ENCODE assay signal across 8 cellular contexts in genomic region chr18:61502472-61502871, GRCh38.
DNase-seq lines count a peak whose midpoint lies in the region; ATAC-seq lines count a peak whose summit lies in the region.

No MANE protein-coding gene starts in this region.

- in situ Hi-C loops in HAP-1 (cut with MboI; ENCODE audit: low sequenced_read_pairs), result loop anchor here (25.0 kb wide), 1 partner anchor 815 kb away; no protein-coding TSS in a partner anchor

- H3K27me3 ChIP-seq in HAP-1 (ENCODE audit: low read depth) (0 out of 2 replicates have a peak, but pooled peaks cover 3% of the 10 kb centered on the region), adipocyte (replicated peaks; ENCODE audit: control insufficient read depth, insufficient read depth, low read length) (no peaks in the 10 kb centered on the region)

- H3K4me1 ChIP-seq in HAP-1 (peaks cover 16% of the 10 kb centered on the region), adipocyte (ENCODE audit: control insufficient read depth, insufficient read depth, low read length) (peaks cover 11% of the 10 kb centered on the region)

- no peak overlapping the region for H3K4me3 ChIP-seq in HAP-1
- no peak overlapping the region for H3K4me3 ChIP-seq in adipocyte (ENCODE audit: low read length)

- no peaks in the 10 kb centered on the region for H3K9me3 ChIP-seq in HAP-1
- no peaks in the 10 kb centered on the region for H3K9me3 ChIP-seq in adipocyte (ENCODE audit: control insufficient read depth, low read length)

- H3K9ac ChIP-seq in adipocyte (ENCODE audit: low read length), result no peak overlapping the region

- intact Hi-C loops in left cardiac atrium (cut with DNase I), result loop anchor here (2.0 to 5.0 kb wide), 6 partner anchors 180 to 1515 kb away; no protein-coding TSS in a partner anchor

- DNase-seq in EL (peak; percentile 53), HAP-1 (ENCODE audit: low spot score in 2 of 2) (peak; percentile 75 to 77), NCI-H2081 (lab: John Stamatoyannopoulos, UW) (peak; percentile 63 to 70), adipocyte (ENCODE audit: low read depth) (peak; percentile 88), left cardiac atrium (no peak), retina (peak; percentile 76)

- ATAC-seq in left cardiac atrium (peak; percentile 61 to 64), GM19452 (IDR thresholded peaks at IDR 0.05; ENCODE audit: unreplicated experiment) (no peak), GM19463 (IDR thresholded peaks at IDR 0.05; ENCODE audit: unreplicated experiment) (no peak)

- H3K36me3 ChIP-seq in HAP-1 (replicated peaks) (no peaks in the 10 kb centered on the region), adipocyte (ENCODE audit: control insufficient read depth, insufficient read depth, low read length, severe bottlenecking) (peaks cover 15% of the 10 kb centered on the region)

Comparison
In these comparisons a context has a peak if more than half of its experiments do, and no peak if none do; other contexts are left out.
1. ATAC-seq: peak in left cardiac atrium (2 of 2); none in GM19452 (single experiment) and GM19463 (single experiment).